24 cellular contexts compared by ENCODE assay signal in genomic region chr1:199242162-199242561, GRCh38.
DNase-seq lines count a peak whose midpoint lies in the region; ATAC-seq and TF ChIP-seq lines count a peak whose summit lies in the region.
"Had no signal": no experiment of that assay in that cellular context is flagged by ENCODE, and none has a peak within 500 bp of the region (broad histone marks: within the 10 kb centered on the region; RNA-seq: fewer than 3 reads in every experiment).

No MANE protein-coding gene starts in this region.

- peak overlapping the region; percentile 34 for H3K4me3 ChIP-seq in DOHH2 (ENCODE audit: low read length)
- H3K4me3 ChIP-seq: transverse colon had no signal

- H3K27ac ChIP-seq in DOHH2 (ENCODE audit: low read depth, low read length), result no peak overlapping the region
- H3K27ac ChIP-seq: foreskin keratinocyte, parathyroid adenoma, transverse colon had no signal

- no peaks in the 10 kb centered on the region for H3F3A ChIP-seq in DOHH2 (ENCODE audit: control insufficient read depth, insufficient read depth)

- H3K4me2 ChIP-seq in DOHH2 (ENCODE audit: low read length), result peak overlapping the region; percentile 38

- no peak for ATAC-seq in HG03565 (IDR thresholded peaks at IDR 0.05; ENCODE audit: unreplicated experiment)
- ATAC-seq: foreskin keratinocyte; natural killer cell treated with Interleukin-12 subunit alpha and Interleukin-12 subunit beta and Interleukin-15 and Interleukin-18, amount 100 ng/mL, for 72 hours; stimulated activated naive CD8-positive, alpha-beta T cell treated with anti-CD3 and anti-CD28 coated beads, Interleukin-15, Interleukin-2, amounts not matched to agents 100 U/mL and 50 U/mL, for 24 hours had no signal

- H3K27me3 ChIP-seq in DOHH2 (ENCODE audit: control insufficient read depth, low read length), result no peaks in the 10 kb centered on the region
- H3K27me3 ChIP-seq: foreskin keratinocyte, transverse colon had no signal

- H3K9me3 ChIP-seq in DOHH2 (ENCODE audit: control insufficient read depth, insufficient read depth, low read length), result peaks cover 19% of the 10 kb centered on the region
- H3K9me3 ChIP-seq: transverse colon had no signal

- DNase-seq in M059J (ENCODE audit: low read depth) (peak; percentile 34), OCI-M1 (lab: John Stamatoyannopoulos, UW) (peak; percentile 43), kidney tubule cell (ENCODE audit: low spot score) (peak; percentile 2), superior temporal gyrus (ENCODE audit: extremely low spot score) (no peak), HT-29 (ENCODE audit: low spot score) (no peak), KG1 (lab: John Stamatoyannopoulos, UW) (no peak)
- DNase-seq: activated CD4-positive, alpha-beta T cell treated with anti-CD3 and anti-CD28 coated beads, Interleukin-2, amount 10 ng/mL, durations not matched to agents 24 days and 14 days; activated CD8-positive, alpha-beta memory T cell treated with anti-CD3 and anti-CD28 coated beads, Interleukin-2, amount 50 U/mL, for 4 hours; activated effector memory CD4-positive, alpha-beta T cell treated with Interleukin-2 at 50 U/mL for 16 hours; amygdala; central memory CD4-positive, alpha-beta T cell; EL; foreskin keratinocyte; GOT3; hypothalamus; IMR-90; RPMI8226; stimulated activated CD4-positive, alpha-beta T cell treated with anti-CD3 and anti-CD28 coated beads, Interleukin-2, amount 100 ng/mL, for 24 hours; stimulated activated naive CD8-positive, alpha-beta T cell treated with anti-CD3 and anti-CD28 coated beads, Interleukin-15, Interleukin-2, amounts not matched to agents 100 U/mL and 50 U/mL, for 24 hours; transverse colon had no signal

- no peak for TF ChIP-seq CTCF in DOHH2 (IDR thresholded peaks at IDR 0.05; ENCODE audit: low read depth, low read length, poor library complexity, severe bottlenecking)

- H3K9me2 ChIP-seq in DOHH2 (replicated peaks; ENCODE audit: control insufficient read depth, low read length), result no peaks in the 10 kb centered on the region

- peaks cover 13% of the 10 kb centered on the region for H3K36me3 ChIP-seq in DOHH2 (ENCODE audit: control insufficient read depth, low read length)
- H3K36me3 ChIP-seq: transverse colon had no signal

- H3K79me2 ChIP-seq in DOHH2 (ENCODE audit: control insufficient read depth, low read length), result no peaks in the 10 kb centered on the region
- H3K79me2 ChIP-seq: parathyroid adenoma had no signal

- H4K20me1 ChIP-seq in DOHH2 (ENCODE audit: control insufficient read depth, insufficient read depth, low read depth, low read length), result no peaks in the 10 kb centered on the region

- H3K4me1 ChIP-seq in DOHH2 (ENCODE audit: control insufficient read depth, low read length), result peaks cover 23% of the 10 kb centered on the region
- H3K4me1 ChIP-seq: foreskin keratinocyte, parathyroid adenoma, transverse colon had no signal

Comparison
In these comparisons a context has a peak if more than half of its experiments do, and no peak if none do; other contexts are left out.
1. DNase-seq: peak in M059J (single experiment), OCI-M1 (single experiment) and kidney tubule cell (single experiment); none in superior temporal gyrus (single experiment), HT-29 (single experiment) and KG1 (single experiment).